In the genomic region with DNA sequence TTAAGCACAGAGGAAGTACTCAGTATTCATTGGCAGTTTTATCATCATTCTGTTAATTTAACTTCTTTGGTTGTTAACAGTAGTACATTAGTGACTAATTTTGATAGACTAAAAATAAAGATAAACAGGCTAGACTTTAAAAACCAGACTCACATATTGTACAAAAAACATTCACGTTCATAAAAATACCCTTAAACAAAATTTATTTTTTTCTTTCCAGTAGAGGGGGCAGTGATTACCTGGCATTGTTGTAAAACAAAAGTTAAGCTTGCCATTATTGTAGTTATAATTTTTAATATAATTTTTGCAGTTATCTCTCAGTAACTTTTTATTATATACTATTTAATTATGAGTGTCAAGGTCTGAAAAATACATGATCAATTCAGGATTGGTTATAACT, we compare ENCODE assay signal across 8 cellular contexts.
A peak's percentile ranks its signal among the peaks of the same experiment; 100 is the strongest.
DNase-seq lines count a peak whose midpoint lies in the region; ATAC-seq, FAIRE-seq and TF ChIP-seq lines count a peak whose summit lies in the region.
"Not testable (repeated sequence)": the region's sequence is repeated elsewhere in the genome, so short reads cannot be mapped to it uniquely, and the experiment has no call there.

No MANE protein-coding gene starts in this region.

- not testable (repeated sequence) for H3K27ac Mint-ChIP-seq in CD4-positive, alpha-beta T cell; HFFc6

- peak; percentile 99 for FAIRE-seq in A204.1 (lab: Jason Lieb, UNC)
- FAIRE-seq in TTC549 (lab: Jason Lieb, UNC), result peak; percentile 95
- FAIRE-seq in endometrium (lab: Jason Lieb, UNC), result peak; percentile 96
- FAIRE-seq in pancreas (lab: Jason Lieb, UNC), result peak; percentile 98

- H3K4me1 ChIP-seq in hepatocyte (ENCODE audit: insufficient read depth); pancreas; upper lobe of right lung: not testable (repeated sequence)

- DNase-seq in CD4-positive, alpha-beta T cell; HFFc6; hepatocyte (ENCODE audit: low spot score); pancreas; upper lobe of right lung: not testable (repeated sequence)

- H3K4me3 Mint-ChIP-seq in CD4-positive, alpha-beta T cell; HFFc6: not testable (repeated sequence)

- not testable (repeated sequence) for H3K9me3 ChIP-seq in CD4-positive, alpha-beta T cell (ENCODE audit: control insufficient read depth, low read length); hepatocyte (ENCODE audit: low read depth); pancreas; upper lobe of right lung

- not testable (repeated sequence) for H3K27me3 Mint-ChIP-seq in CD4-positive, alpha-beta T cell; HFFc6 (ENCODE audit: insufficient read depth)

- intact Hi-C loops in CD4-positive, alpha-beta T cell (cut with DNase I, micrococcal nuclease); pancreas (cut with DNase I); upper lobe of right lung (cut with DNase I): not testable (repeated sequence)

- not testable (repeated sequence) for ATAC-seq in CD4-positive, alpha-beta T cell (ENCODE audit: poor library complexity); pancreas; upper lobe of right lung

- not testable (repeated sequence) for H3K27ac ChIP-seq in CD4-positive, alpha-beta T cell (ENCODE audit: low read depth, low read length); hepatocyte; pancreas; upper lobe of right lung

- H4K20me1 ChIP-seq in hepatocyte (ENCODE audit: insufficient read depth, poor library complexity, severe bottlenecking), result not testable (repeated sequence)

- CTCF ChIA-PET in CD4-positive, alpha-beta T cell (lab: Charles Lee), result not testable (repeated sequence)

- 52% methylated on average over 1 of the region's 1 CpG for WGBS in hepatocyte (ENCODE audit: low lambda C conversion rate, missing lambda C conversion rate)
- WGBS in pancreas, 2 donors, result 2 to 7% methylated on average over 1 of the region's 1 CpG

- H3K4me2 ChIP-seq in hepatocyte, result not testable (repeated sequence)

- H3K79me2 ChIP-seq in hepatocyte, result not testable (repeated sequence)

- not testable (repeated sequence) for H3K9me2 ChIP-seq in hepatocyte (replicated peaks; ENCODE audit: insufficient read depth)

- peak; percentile 26 for TF ChIP-seq CTCF in CD4-positive, alpha-beta T cell (IDR thresholded peaks at IDR 0.05)
- TF ChIP-seq CTCF in HFFc6 (IDR thresholded peaks at IDR 0.05) (peak; percentile 54), hepatocyte (IDR thresholded peaks at IDR 0.05; ENCODE audit: poor library complexity) (peak; percentile 11), upper lobe of right lung (IDR thresholded peaks at IDR 0.05) (peak; percentile 15)
- TF ChIP-seq CTCF in pancreas (IDR thresholded peaks at IDR 0.05), result not testable (repeated sequence)

- H2AFZ ChIP-seq in hepatocyte, result not testable (repeated sequence)

- not testable (repeated sequence) for H3K36me3 Mint-ChIP-seq in CD4-positive, alpha-beta T cell (ENCODE audit: low read depth); HFFc6 (ENCODE audit: low read depth)

- H3K27me3 ChIP-seq in CD4-positive, alpha-beta T cell (ENCODE audit: control insufficient read depth, insufficient read depth, low read length); hepatocyte; pancreas; upper lobe of right lung: not testable (repeated sequence)

- not testable (repeated sequence) for H3K4me3 ChIP-seq in hepatocyte, pancreas, upper lobe of right lung

- H3K36me3 ChIP-seq in hepatocyte (replicated peaks; ENCODE audit: insufficient read depth, low read depth); pancreas; upper lobe of right lung: not testable (repeated sequence)

- H3K4me1 Mint-ChIP-seq in CD4-positive, alpha-beta T cell (ENCODE audit: low read depth); HFFc6 (ENCODE audit: low read depth): not testable (repeated sequence)

- H3K9me3 Mint-ChIP-seq in CD4-positive, alpha-beta T cell; HFFc6: not testable (repeated sequence)

- POLR2A ChIA-PET in CD4-positive, alpha-beta T cell (lab: Charles Lee), result not testable (repeated sequence)
